ENCODE assay signal across 11 cellular contexts in genomic region chr3:30354513-30354912, GRCh38.
DNase-seq lines count a peak whose midpoint lies in the region; ATAC-seq and TF ChIP-seq lines count a peak whose summit lies in the region.
"Had no signal": no experiment of that assay in that cellular context is flagged by ENCODE, and none has a peak within 500 bp of the region (broad histone marks: within the 10 kb centered on the region; RNA-seq: fewer than 3 reads in every experiment).

No MANE protein-coding gene starts in this region.

- ATAC-seq in lower lobe of right lung: peak in 1 of 2 donors; percentile 16
- ATAC-seq in HG03025 (IDR thresholded peaks at IDR 0.05; ENCODE audit: low FRiP score, unreplicated experiment): no peak
- ATAC-seq: HCT116 had no signal

- H3K4me3 Mint-ChIP-seq in activated CD4-positive, alpha-beta T cell treated with anti-CD3 and anti-CD28 coated beads, Interleukin-2, amount 10 ng/mL, durations not matched to agents 24 days and 14 days: peak overlapping the region; percentile 57
- H3K4me3 Mint-ChIP-seq in progenitor cell of endocrine pancreas (ENCODE audit: low read depth): no peak overlapping the region

- peaks cover 3% of the 10 kb centered on the region for H3K36me3 Mint-ChIP-seq in activated CD4-positive, alpha-beta T cell treated with anti-CD3 and anti-CD28 coated beads, Interleukin-2, amount 10 ng/mL, durations not matched to agents 24 days and 14 days (ENCODE audit: low read depth)
- H3K36me3 Mint-ChIP-seq in progenitor cell of endocrine pancreas (ENCODE audit: insufficient read depth): no peaks in the 10 kb centered on the region

- no peak overlapping the region for H3K27ac Mint-ChIP-seq in activated CD4-positive, alpha-beta T cell treated with anti-CD3 and anti-CD28 coated beads, Interleukin-2, amount 10 ng/mL, durations not matched to agents 24 days and 14 days
- H3K27ac Mint-ChIP-seq in progenitor cell of endocrine pancreas: no peak overlapping the region

- peaks cover 23% of the 10 kb centered on the region for H3K4me1 ChIP-seq in lower lobe of right lung
- H3K4me1 ChIP-seq in subcutaneous abdominal adipose tissue (ENCODE audit: control insufficient read depth in 5 of 5, insufficient read depth in 5 of 5, low read length in 5 of 5): peaks cover 0 to 35% (median 22%) of the 10 kb centered on the region in 5 donors

- peaks cover 4% of the 10 kb centered on the region for H3K9me3 Mint-ChIP-seq in activated CD4-positive, alpha-beta T cell treated with anti-CD3 and anti-CD28 coated beads, Interleukin-2, amount 10 ng/mL, durations not matched to agents 24 days and 14 days
- no peaks in the 10 kb centered on the region for H3K9me3 Mint-ChIP-seq in progenitor cell of endocrine pancreas (ENCODE audit: low read depth)

- H3K27ac ChIP-seq in VCaP (peak overlapping the region; percentile 82), lower lobe of right lung (peak overlapping the region; percentile 8), subcutaneous abdominal adipose tissue (ENCODE audit: low read depth, low read length) (peak overlapping the region; percentile 48)

- H3K27me3 Mint-ChIP-seq in activated CD4-positive, alpha-beta T cell treated with anti-CD3 and anti-CD28 coated beads, Interleukin-2, amount 10 ng/mL, durations not matched to agents 24 days and 14 days: peaks cover 21% of the 10 kb centered on the region
- H3K27me3 Mint-ChIP-seq in progenitor cell of endocrine pancreas: no peaks in the 10 kb centered on the region

- H3K9me3 ChIP-seq in lower lobe of right lung (no peaks in the 10 kb centered on the region), subcutaneous abdominal adipose tissue (ENCODE audit: control insufficient read depth in 5 of 5, low read length in 5 of 5) (no peaks in the 10 kb centered on the region)

- intact Hi-C loops in activated CD4-positive, alpha-beta T cell treated with anti-CD3 and anti-CD28 coated beads, Interleukin-2, amount 10 ng/mL, durations not matched to agents 24 days and 14 days (cut with micrococcal nuclease): no loop called here
- intact Hi-C loops in lower lobe of right lung (cut with DNase I): no loop called here

- peaks cover 54% of the 10 kb centered on the region for H3K4me1 Mint-ChIP-seq in activated CD4-positive, alpha-beta T cell treated with anti-CD3 and anti-CD28 coated beads, Interleukin-2, amount 10 ng/mL, durations not matched to agents 24 days and 14 days
- peaks cover 6% of the 10 kb centered on the region for H3K4me1 Mint-ChIP-seq in progenitor cell of endocrine pancreas (ENCODE audit: low read depth)

- DNase-seq in activated CD4-positive, alpha-beta T cell treated with anti-CD3 and anti-CD28 coated beads, Interleukin-2, amount 10 ng/mL, durations not matched to agents 24 days and 14 days: peak; percentile 63
- DNase-seq in activated CD4-positive, alpha-beta T cell treated with anti-CD3 and anti-CD28 coated beads, Interleukin-2, amount 50 U/mL, for 4 hours: no peak
- DNase-seq in lower lobe of right lung: no peak
- no peak for DNase-seq in progenitor cell of endocrine pancreas (ENCODE audit: low spot score, unreplicated experiment)
- no peak for DNase-seq in hypothalamus (lab: John Stamatoyannopoulos, UW)
- DNase-seq: dorsolateral prefrontal cortex, NCI-H82 had no signal

- H3K36me3 ChIP-seq in lower lobe of right lung: no peaks in the 10 kb centered on the region
- no peaks in the 10 kb centered on the region for H3K36me3 ChIP-seq in subcutaneous abdominal adipose tissue (ENCODE audit: control insufficient read depth in 5 of 5, insufficient read depth in 5 of 5, low read length in 5 of 5)

- TF ChIP-seq CTCF in VCaP (conservative IDR thresholded peaks at IDR 0.05) (no peak), lower lobe of right lung (IDR thresholded peaks at IDR 0.05) (no peak), progenitor cell of endocrine pancreas (IDR thresholded peaks at IDR 0.05; ENCODE audit: unreplicated experiment) (no peak)

- H3K9ac ChIP-seq in subcutaneous abdominal adipose tissue (ENCODE audit: low read length in 5 of 5): peak overlapping the region in 1 of 5 donors; percentile 32

- H3K4me3 ChIP-seq in lower lobe of right lung: no peak overlapping the region
- H3K4me3 ChIP-seq in subcutaneous abdominal adipose tissue (ENCODE audit: low read depth in 1 of 5, low read length in 5 of 5): no peak overlapping the region
- H3K4me3 ChIP-seq: dorsolateral prefrontal cortex had no signal

- H3K27me3 ChIP-seq in lower lobe of right lung (ENCODE audit: low read depth) (no peaks in the 10 kb centered on the region), subcutaneous abdominal adipose tissue (ENCODE audit: control insufficient read depth in 5 of 5, insufficient read depth in 4 of 5, low read length in 5 of 5) (no peaks in the 10 kb centered on the region)
- H3K27me3 ChIP-seq: dorsolateral prefrontal cortex had no signal

Comparison
In these comparisons a context has a peak if more than half of its experiments do, and no peak if none do; other contexts are left out.
1. H3K27ac ChIP-seq: peak in every context shown above with its lines; median percentile 82 in VCaP; 48 in subcutaneous abdominal adipose tissue; 8 in lower lobe of right lung.